ENCODE assay signal across 19 cellular contexts in the genomic region with DNA sequence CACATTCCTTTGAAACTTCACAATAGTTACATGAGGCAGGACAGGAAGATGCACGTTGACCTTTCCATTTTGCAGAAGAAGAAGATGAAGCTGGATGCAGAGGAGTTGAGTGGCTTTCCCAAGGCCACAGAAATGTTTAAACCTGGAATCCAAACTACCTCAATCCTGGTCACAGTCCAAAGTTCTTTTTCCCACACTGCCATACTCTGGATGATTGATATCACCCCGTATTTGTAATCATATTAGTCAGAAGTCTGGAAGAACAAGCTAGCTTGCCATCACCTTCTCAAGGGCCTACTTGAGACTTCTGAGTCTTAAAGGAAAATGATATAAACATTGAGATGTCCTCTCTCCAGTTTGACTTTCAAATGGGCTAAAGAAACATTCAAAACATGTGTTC.
"Had no signal": no experiment of that assay in that cellular context is flagged by ENCODE, and none has a peak within 500 bp of the region (broad histone marks: within the 10 kb centered on the region; RNA-seq: fewer than 3 reads in every experiment).

No MANE protein-coding gene starts in this region.

- H3K4me3 ChIP-seq: colonic mucosa, gastrocnemius medialis, mucosa of descending colon, ovary, right atrium auricular region, tibial artery, upper lobe of left lung, vagina had no signal

- H3K27ac ChIP-seq: colonic mucosa, gastrocnemius medialis, ovary, right atrium auricular region, tibial artery, upper lobe of left lung, vagina had no signal

- H3K9me3 Mint-ChIP-seq: natural killer cell had no signal

- H3K36me3 Mint-ChIP-seq: natural killer cell; stimulated activated memory B cell treated with anti-CD40 and anti-IgM and Interleukin-4, amounts not matched to agents 10 μg/mL and 1 μg/mL and 100 μg/mL, for 72 hours had no signal

- H3K4me3 Mint-ChIP-seq: natural killer cell; neural crest cell; stimulated activated memory B cell treated with anti-CD40 and anti-IgM and Interleukin-4, amounts not matched to agents 10 μg/mL and 1 μg/mL and 100 μg/mL, for 72 hours; stimulated activated naive CD8-positive, alpha-beta T cell treated with anti-CD3 and anti-CD28 coated beads, Interleukin-15, Interleukin-2, amounts not matched to agents 100 ng/mL and 50 ng/mL, for 24 hours had no signal

- H3K27ac Mint-ChIP-seq: natural killer cell; stimulated activated memory B cell treated with anti-CD40 and anti-IgM and Interleukin-4, amounts not matched to agents 10 μg/mL and 1 μg/mL and 100 μg/mL, for 72 hours; stimulated activated naive CD8-positive, alpha-beta T cell treated with anti-CD3 and anti-CD28 coated beads, Interleukin-15, Interleukin-2, amounts not matched to agents 100 ng/mL and 50 ng/mL, for 24 hours had no signal

- H3K4me1 ChIP-seq: colonic mucosa, gastrocnemius medialis, right atrium auricular region, upper lobe of left lung, vagina had no signal

- DNase-seq: colonic mucosa; dermis blood vessel endothelial cell; erythroblast; gastrocnemius medialis; glutamatergic neuron; islet precursor cell; mucosa of descending colon; natural killer cell; nucleus accumbens; ovary; stimulated activated CD4-positive, alpha-beta T cell treated with anti-CD3 and anti-CD28 coated beads, Interleukin-4, amount 100 ng/mL, for 1 hour; tibial artery; upper lobe of left lung had no signal

- H3K9me3 ChIP-seq: colonic mucosa, gastrocnemius medialis, ovary, vagina had no signal

- ATAC-seq: gastrocnemius medialis; left lobe of liver; mucosa of descending colon; natural killer cell; stimulated activated memory B cell treated with anti-CD40 and anti-IgM and Interleukin-4, amounts not matched to agents 10 μg/mL and 1 μg/mL and 100 μg/mL, for 72 hours had no signal

- H3K4me1 Mint-ChIP-seq: natural killer cell; neural crest cell; stimulated activated memory B cell treated with anti-CD40 and anti-IgM and Interleukin-4, amounts not matched to agents 10 μg/mL and 1 μg/mL and 100 μg/mL, for 72 hours had no signal

- H3K36me3 ChIP-seq: colonic mucosa, gastrocnemius medialis, ovary, right atrium auricular region, tibial artery, upper lobe of left lung, vagina had no signal

- H3K27me3 ChIP-seq: colonic mucosa, gastrocnemius medialis, ovary, right atrium auricular region, tibial artery, upper lobe of left lung, vagina had no signal
